8 cellular contexts compared by ENCODE assay signal in the genomic region with DNA sequence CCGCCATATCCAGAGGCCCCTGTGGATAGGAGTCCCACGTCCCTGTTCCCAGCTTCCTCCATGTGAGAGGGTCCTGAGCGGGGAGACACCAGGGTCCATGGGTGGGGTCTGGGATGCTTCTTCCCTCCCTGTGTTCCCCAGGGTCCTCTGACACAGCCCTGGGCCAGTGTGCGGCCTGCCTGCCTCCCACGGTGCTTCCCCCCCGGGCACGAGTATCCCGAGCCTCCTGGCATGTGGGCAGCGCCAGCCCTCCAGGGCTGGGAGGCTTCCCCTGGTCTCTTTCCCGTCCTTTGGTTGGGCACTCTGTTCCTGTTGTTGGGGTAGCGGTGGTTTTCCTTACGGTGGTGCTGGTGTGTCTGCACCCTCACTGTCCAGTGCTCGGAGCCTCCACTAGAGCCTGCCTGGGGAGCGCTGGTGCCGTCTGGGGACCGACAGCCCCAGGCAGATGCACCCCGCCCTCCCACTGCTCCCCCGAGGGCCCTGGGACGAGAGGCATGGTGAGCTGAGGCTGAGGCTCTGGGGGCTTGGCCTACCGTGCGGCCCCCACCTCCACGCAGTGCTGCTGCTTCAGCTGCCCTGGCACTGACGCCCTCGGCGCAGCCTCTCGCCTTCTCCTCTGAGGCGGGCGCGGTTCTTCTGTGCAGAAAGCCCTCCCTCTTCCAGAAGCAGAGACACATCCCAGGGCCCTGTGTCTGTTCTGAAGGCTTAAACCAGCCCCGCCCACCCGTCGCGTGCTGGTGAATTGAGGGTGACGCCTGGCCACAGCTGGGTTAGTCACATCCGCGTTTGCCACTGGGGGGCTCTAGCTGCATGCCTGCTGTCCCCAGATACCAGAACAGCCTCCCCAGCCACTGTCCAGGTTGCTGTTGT. TPM values are rescaled to one million over a fixed set of nuclear protein-coding genes. Genes with fewer than 3 reads are reported as not detected.
DNase-seq lines count a peak whose midpoint lies in the region; ATAC-seq lines count a peak whose summit lies in the region.

No MANE protein-coding gene starts in this region.

- no peak overlapping the region for H3K4me3 Mint-ChIP-seq in activated naive CD8-positive, alpha-beta T cell treated with anti-CD3 and anti-CD28 coated beads, Interleukin-2, amount 10 ng/mL, durations not matched to agents 7 days and 5 days
- no peak overlapping the region for H3K4me3 Mint-ChIP-seq in activated naive CD8-positive, alpha-beta T cell treated with anti-CD3 and anti-CD28 coated beads for 36 hours

- no peak overlapping the region for H3K27ac Mint-ChIP-seq in activated naive CD8-positive, alpha-beta T cell treated with anti-CD3 and anti-CD28 coated beads, Interleukin-2, amount 10 ng/mL, durations not matched to agents 7 days and 5 days
- H3K27ac Mint-ChIP-seq in activated naive CD8-positive, alpha-beta T cell treated with anti-CD3 and anti-CD28 coated beads for 36 hours, result no peak overlapping the region

- DNase-seq in activated naive CD8-positive, alpha-beta T cell treated with anti-CD3 and anti-CD28 coated beads, Interleukin-2, amount 10 ng/mL, durations not matched to agents 7 days and 5 days, result no peak
- no peak for DNase-seq in activated naive CD8-positive, alpha-beta T cell treated with anti-CD3 and anti-CD28 coated beads for 36 hours
- DNase-seq in amniotic epithelial cell (ENCODE audit: low read depth) (peak; percentile 50), left lobe of liver (ENCODE audit: low spot score) (no peak), medulla oblongata (ENCODE audit: extremely low spot score) (no peak), foreskin melanocyte (no peak)

- POLR2A ChIA-PET in activated naive CD8-positive, alpha-beta T cell treated with anti-CD3 and anti-CD28 coated beads, Interleukin-2, amount 10 ng/mL, durations not matched to agents 7 days and 5 days (lab: Charles Lee), result no interaction called here

- H3K36me3 Mint-ChIP-seq in activated naive CD8-positive, alpha-beta T cell treated with anti-CD3 and anti-CD28 coated beads, Interleukin-2, amount 10 ng/mL, durations not matched to agents 7 days and 5 days, result peaks cover 12% of the 10 kb centered on the region
- H3K36me3 Mint-ChIP-seq in activated naive CD8-positive, alpha-beta T cell treated with anti-CD3 and anti-CD28 coated beads for 36 hours, result peaks cover 10% of the 10 kb centered on the region

- ATAC-seq in activated naive CD8-positive, alpha-beta T cell treated with anti-CD3 and anti-CD28 coated beads, Interleukin-2, amount 10 ng/mL, durations not matched to agents 7 days and 5 days (ENCODE audit: low read depth), result peak; percentile 57
- ATAC-seq in left lobe of liver (peak; percentile 12), HG03457 (IDR thresholded peaks at IDR 0.05; ENCODE audit: unreplicated experiment) (no peak)
- ATAC-seq in activated CD4-positive, CD25-positive, alpha-beta regulatory T cell treated with anti-CD3 and anti-CD28 coated beads, Interleukin-2, amount 50 U/mL, for 24 hours, result no peak

- H3K4me1 Mint-ChIP-seq in activated naive CD8-positive, alpha-beta T cell treated with anti-CD3 and anti-CD28 coated beads, Interleukin-2, amount 10 ng/mL, durations not matched to agents 7 days and 5 days, result peaks cover 2% of the 10 kb centered on the region
- H3K4me1 Mint-ChIP-seq in activated naive CD8-positive, alpha-beta T cell treated with anti-CD3 and anti-CD28 coated beads for 36 hours, result no peaks in the 10 kb centered on the region

- H3K27me3 Mint-ChIP-seq in activated naive CD8-positive, alpha-beta T cell treated with anti-CD3 and anti-CD28 coated beads, Interleukin-2, amount 10 ng/mL, durations not matched to agents 7 days and 5 days, result no peaks in the 10 kb centered on the region
- no peaks in the 10 kb centered on the region for H3K27me3 Mint-ChIP-seq in activated naive CD8-positive, alpha-beta T cell treated with anti-CD3 and anti-CD28 coated beads for 36 hours

- no peaks in the 10 kb centered on the region for H3K9me3 Mint-ChIP-seq in activated naive CD8-positive, alpha-beta T cell treated with anti-CD3 and anti-CD28 coated beads, Interleukin-2, amount 10 ng/mL, durations not matched to agents 7 days and 5 days
- no peaks in the 10 kb centered on the region for H3K9me3 Mint-ChIP-seq in activated naive CD8-positive, alpha-beta T cell treated with anti-CD3 and anti-CD28 coated beads for 36 hours

RNA-seq across cellular contexts. Expression of gene PLEKHJ1, which starts 27.9 kb away (rescaled TPM):
- total RNA-seq in activated naive CD8-positive, alpha-beta T cell treated with anti-CD3 and anti-CD28 coated beads, Interleukin-2, amount 10 ng/mL, durations not matched to agents 7 days and 5 days, result 10 to 100 TPM; 69.8 to 71.3 TPM
- total RNA-seq in activated naive CD8-positive, alpha-beta T cell treated with anti-CD3 and anti-CD28 coated beads for 36 hours, result 10 to 100 TPM; 82.7 to 84.6 TPM
- total RNA-seq in left lobe of liver, result 41.3 TPM

RNA-seq across cellular contexts. Expression of gene SF3A2, which starts 28.4 kb away (rescaled TPM):
- 100 to 1,000 TPM; 171 TPM for total RNA-seq in activated naive CD8-positive, alpha-beta T cell treated with anti-CD3 and anti-CD28 coated beads, Interleukin-2, amount 10 ng/mL, durations not matched to agents 7 days and 5 days
- 100 to 1,000 TPM; 160 to 162 TPM for total RNA-seq in activated naive CD8-positive, alpha-beta T cell treated with anti-CD3 and anti-CD28 coated beads for 36 hours
- total RNA-seq in left lobe of liver, result 19.0 TPM

RNA-seq across cellular contexts. Expression of gene AMH, which starts 40.9 kb away (rescaled TPM):
- 10 to 100 TPM in 1 of 2 experiments, 1 to 10 TPM in 1; 9.7 to 10.4 TPM for total RNA-seq in activated naive CD8-positive, alpha-beta T cell treated with anti-CD3 and anti-CD28 coated beads, Interleukin-2, amount 10 ng/mL, durations not matched to agents 7 days and 5 days
- total RNA-seq in activated naive CD8-positive, alpha-beta T cell treated with anti-CD3 and anti-CD28 coated beads for 36 hours, result 1 to 10 TPM; 7.4 to 10.0 TPM
- 0.93 TPM for total RNA-seq in left lobe of liver

RNA-seq across cellular contexts. Expression of gene DOT1L, which starts 44.5 kb away (rescaled TPM):
- total RNA-seq in activated naive CD8-positive, alpha-beta T cell treated with anti-CD3 and anti-CD28 coated beads, Interleukin-2, amount 10 ng/mL, durations not matched to agents 7 days and 5 days, result 10 to 100 TPM; 50.1 to 56.2 TPM
- total RNA-seq in activated naive CD8-positive, alpha-beta T cell treated with anti-CD3 and anti-CD28 coated beads for 36 hours, result 10 to 100 TPM; 71.8 to 75.1 TPM
- 17.2 TPM for total RNA-seq in left lobe of liver

RNA-seq across cellular contexts. Expression of gene JSRP1, which starts 48.0 kb away (rescaled TPM):
- 1 to 10 TPM; 1.1 to 1.4 TPM for total RNA-seq in activated naive CD8-positive, alpha-beta T cell treated with anti-CD3 and anti-CD28 coated beads, Interleukin-2, amount 10 ng/mL, durations not matched to agents 7 days and 5 days
- total RNA-seq in activated naive CD8-positive, alpha-beta T cell treated with anti-CD3 and anti-CD28 coated beads for 36 hours, result under 1 TPM; 0.45 to 0.50 TPM
- total RNA-seq in left lobe of liver, result 0.18 TPM

Comparison
In these comparisons a context has a peak if more than half of its experiments do, and no peak if none do; other contexts are left out.
1. ATAC-seq: peak in activated naive CD8-positive, alpha-beta T cell treated with anti-CD3 and anti-CD28 coated beads, Interleukin-2, amount 10 ng/mL, durations not matched to agents 7 days and 5 days (single experiment) and left lobe of liver (single experiment); none in HG03457 (single experiment) and activated CD4-positive, CD25-positive, alpha-beta regulatory T cell treated with anti-CD3 and anti-CD28 coated beads, Interleukin-2, amount 50 U/mL, for 24 hours (0 of 2).